In genomic region chr1:119799599-119800177, GRCh38 we compare ENCODE assay signal across 36 cellular contexts. TPM values are rescaled to one million over a fixed set of nuclear protein-coding genes. Genes with fewer than 3 reads are reported as not detected.
A peak's percentile ranks its signal among the peaks of the same experiment; 100 is the strongest.
DNase-seq lines count a peak whose midpoint lies in the region; ATAC-seq and TF ChIP-seq lines count a peak whose summit lies in the region.
"Had no signal": no experiment of that assay in that cellular context is flagged by ENCODE, and none has a peak within 500 bp of the region (broad histone marks: within the 10 kb centered on the region; RNA-seq: fewer than 3 reads in every experiment).

No MANE protein-coding gene starts in this region.

- WGBS in esophagus muscularis mucosa = 80% methylated on average over 13 of the region's 15 CpGs

- H3K4me3 ChIP-seq in esophagus muscularis mucosa = no peak overlapping the region
- H3K4me3 ChIP-seq: heart right ventricle had no signal

- peak; percentile 3 for DNase-seq in stimulated activated CD4-positive, alpha-beta T cell treated with anti-CD3 and anti-CD28 coated beads, Interleukin-15, amount 100 ng/mL, for 24 hours
- no peak for DNase-seq in stimulated activated CD4-positive, alpha-beta T cell treated with anti-CD3 and anti-CD28 coated beads, Interleukin-4, amount 100 ng/mL, for 4 hours
- peak; percentile 22 to 23 for DNase-seq in activated T-cell treated with anti-CD3 and anti-CD28 coated beads, Interleukin-2, amount 50 U/mL, for 72 hours
- DNase-seq in esophagus muscularis mucosa (ENCODE audit: extremely low spot score) (peak; percentile 90), SKM-1 (lab: John Stamatoyannopoulos, UW; ENCODE audit: unreplicated experiment) (no peak), foreskin melanocyte (no peak), chondrocyte (ENCODE audit: low spot score) (no peak)
- DNase-seq: activated CD4-positive, alpha-beta T cell treated with anti-CD3 and anti-CD28 coated beads for 1 hour; activated gamma-delta T cell; caudate nucleus; endodermal cell; foreskin keratinocyte; heart right ventricle; Karpas-422; MV-4-11; NCI-H1436 treated with DMSO at 0.1 percent for 48 hours; NCI-H2107; NCI-H446 treated with DMSO at 0.1 percent for 48 hours; NCI-H82; OCI-M1; small intestine; stimulated activated CD4-positive, alpha-beta T cell treated with anti-CD3 and anti-CD28 coated beads, Interleukin-1b, Interleukin-23, amount 100 ng/mL, for 48 hours; substantia nigra had no signal

- H3K27ac ChIP-seq in esophagus muscularis mucosa (replicated peaks in 1 of 4) = no peak overlapping the region
- H3K27ac ChIP-seq: C4-2B, foreskin keratinocyte, heart right ventricle had no signal

- no peak for TF ChIP-seq CTCF in esophagus muscularis mucosa (IDR thresholded peaks at IDR 0.05)
- no peak for TF ChIP-seq CTCF in chondrocyte (IDR thresholded peaks at IDR 0.05)

- peak; percentile 64 to 76 for ATAC-seq in activated T-cell treated with anti-CD3 and anti-CD28 coated beads, Interleukin-2, amount 50 U/mL, for 72 hours (replicated peaks in 1 of 2)
- ATAC-seq: esophagus mucosa, foreskin keratinocyte, HCT116, heart right ventricle had no signal

- H3K4me1 Mint-ChIP-seq in activated T-cell treated with anti-CD3 and anti-CD28 coated beads, Interleukin-2, amount 50 U/mL, for 72 hours (ENCODE audit: low read depth) = peaks cover 14% of the 10 kb centered on the region
- no peaks in the 10 kb centered on the region for H3K4me1 Mint-ChIP-seq in chondrocyte (ENCODE audit: low read depth)

- H3K27ac Mint-ChIP-seq in activated T-cell treated with anti-CD3 and anti-CD28 coated beads, Interleukin-2, amount 50 U/mL, for 72 hours = peak overlapping the region; percentile 17
- H3K27ac Mint-ChIP-seq in chondrocyte (ENCODE audit: unreplicated experiment) = no peak overlapping the region
- H3K27ac Mint-ChIP-seq: endodermal cell, type B pancreatic cell had no signal

- TF ChIP-seq EP300 in esophagus muscularis mucosa (IDR thresholded peaks at IDR 0.05) = no peak

- H3K36me3 Mint-ChIP-seq in activated T-cell treated with anti-CD3 and anti-CD28 coated beads, Interleukin-2, amount 50 U/mL, for 72 hours (ENCODE audit: insufficient read depth in 2 of 2) = no peaks in the 10 kb centered on the region
- H3K36me3 Mint-ChIP-seq in chondrocyte (ENCODE audit: low read depth) = no peaks in the 10 kb centered on the region
- H3K36me3 Mint-ChIP-seq: type B pancreatic cell had no signal

- H3K27me3 Mint-ChIP-seq in activated T-cell treated with anti-CD3 and anti-CD28 coated beads, Interleukin-2, amount 50 U/mL, for 72 hours (ENCODE audit: low read depth) = no peaks in the 10 kb centered on the region
- H3K27me3 Mint-ChIP-seq in chondrocyte (ENCODE audit: low read depth) = peaks cover 4% of the 10 kb centered on the region
- H3K27me3 Mint-ChIP-seq: type B pancreatic cell had no signal

- intact Hi-C loops in esophagus muscularis mucosa (cut with DNase I) = no loop called here

- no peaks in the 10 kb centered on the region for H3K36me3 ChIP-seq in esophagus muscularis mucosa
- H3K36me3 ChIP-seq: heart right ventricle had no signal

- H3K27me3 ChIP-seq in esophagus muscularis mucosa = no peaks in the 10 kb centered on the region

- TF ChIP-seq POLR2A in esophagus muscularis mucosa (IDR thresholded peaks at IDR 0.05; ENCODE audit: low read depth) = no peak

- H3K4me1 ChIP-seq in esophagus muscularis mucosa = peaks cover 0 to 18% (median 14%) of the 10 kb centered on the region in 4 donors
- H3K4me1 ChIP-seq: foreskin keratinocyte had no signal

- H3K9me3 Mint-ChIP-seq in activated T-cell treated with anti-CD3 and anti-CD28 coated beads, Interleukin-2, amount 50 U/mL, for 72 hours = no peaks in the 10 kb centered on the region
- H3K9me3 Mint-ChIP-seq in chondrocyte (ENCODE audit: low read depth) = no peaks in the 10 kb centered on the region
- H3K9me3 Mint-ChIP-seq: endodermal cell; nephron; T-helper 1 cell treated with Interleukin-12 subunit alpha and Interleukin-12 subunit beta and Interleukin-4 antibody, amounts not matched to agents 30 μg/mL and 1 μg/mL, for 36 hours; type B pancreatic cell had no signal

- no peaks in the 10 kb centered on the region for H3K9me3 ChIP-seq in esophagus muscularis mucosa
- H3K9me3 ChIP-seq: heart right ventricle had no signal

- peak overlapping the region; percentile 58 to 69 for H3K4me3 Mint-ChIP-seq in activated T-cell treated with anti-CD3 and anti-CD28 coated beads, Interleukin-2, amount 50 U/mL, for 72 hours
- H3K4me3 Mint-ChIP-seq in chondrocyte (ENCODE audit: unreplicated experiment) = no peak overlapping the region
- H3K4me3 Mint-ChIP-seq: endodermal cell; nephron; T-helper 1 cell treated with Interleukin-12 subunit alpha and Interleukin-12 subunit beta and Interleukin-4 antibody, amounts not matched to agents 30 μg/mL and 1 μg/mL, for 36 hours; type B pancreatic cell had no signal

RNA-seq across cellular contexts. Expression of gene REG4, which starts 11.6 kb away (rescaled TPM):
- 1 to 10 TPM; 4.9 to 5.8 TPM for total RNA-seq in activated T-cell treated with anti-CD3 and anti-CD28 coated beads, Interleukin-2, amount 50 U/mL, for 72 hours
- not detected for total RNA-seq in esophagus muscularis mucosa
- not detected in 3 replicates for total RNA-seq in chondrocyte
- total RNA-seq: astrocyte, Daoy, endodermal cell, esophagus mucosa, foreskin keratinocyte, heart right ventricle, kidney epithelial cell, lower leg skin, osteocyte, renal cortical epithelial cell had no signal

RNA-seq across cellular contexts. Expression of gene HMGCS2, which starts 31.0 kb away (rescaled TPM):
- total RNA-seq in activated T-cell treated with anti-CD3 and anti-CD28 coated beads, Interleukin-2, amount 50 U/mL, for 72 hours = not detected
- total RNA-seq in esophagus muscularis mucosa = 1 to 10 TPM in 1 of 4 donors, under 1 TPM in 1, not detected in 2; 0.83 to 1.1 TPM
- not detected in 3 replicates for total RNA-seq in chondrocyte
- total RNA-seq: astrocyte, Daoy, endodermal cell, foreskin keratinocyte, kidney epithelial cell, mononuclear cell, osteocyte, renal cortical epithelial cell had no signal

Comparison
In these comparisons a context has a peak if more than half of its experiments do, and no peak if none do; other contexts are left out.
1. DNase-seq: peak in stimulated activated CD4-positive, alpha-beta T cell treated with anti-CD3 and anti-CD28 coated beads, Interleukin-15, amount 100 ng/mL, for 24 hours (single experiment), activated T-cell treated with anti-CD3 and anti-CD28 coated beads, Interleukin-2, amount 50 U/mL, for 72 hours (2 of 2) and esophagus muscularis mucosa (single experiment); none in stimulated activated CD4-positive, alpha-beta T cell treated with anti-CD3 and anti-CD28 coated beads, Interleukin-4, amount 100 ng/mL, for 4 hours (0 of 2), SKM-1 (single experiment), foreskin melanocyte (single experiment) and chondrocyte (single experiment).